In the genomic region with DNA sequence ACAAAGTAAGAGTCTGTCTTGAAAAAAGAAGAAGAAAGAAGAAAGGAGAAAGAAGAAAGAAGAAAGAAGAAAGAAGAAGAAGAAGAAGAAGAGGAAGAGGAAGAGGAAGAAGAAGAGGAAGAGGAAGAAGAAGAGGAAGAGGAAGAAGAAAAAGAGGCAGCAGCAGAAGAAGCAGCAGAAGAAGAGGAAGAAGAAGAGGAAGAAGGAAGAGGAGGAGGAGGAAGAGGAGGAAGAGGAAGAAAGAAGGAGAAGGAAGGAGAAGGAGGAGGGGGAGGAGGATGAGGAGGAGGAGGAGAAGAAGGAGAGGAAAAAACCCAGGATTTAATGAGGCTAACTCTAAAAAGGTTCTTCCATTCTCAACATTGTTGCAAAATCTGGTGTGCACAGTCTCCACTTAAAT, we compare ENCODE assay signal across 7 cellular contexts.
"Had no signal": no experiment of that assay in that cellular context is flagged by ENCODE, and none has a peak within 500 bp of the region (broad histone marks: within the 10 kb centered on the region; RNA-seq: fewer than 3 reads in every experiment).

No MANE protein-coding gene starts in this region.

- DNase-seq: IMR-90, KBM-7, KG1 had no signal

- FAIRE-seq: HepG2, HTR-8/SVneo had no signal

- H3K9ac ChIP-seq: KMS-11 had no signal

- ATAC-seq: HepG2 had no signal

- H3K4me2 ChIP-seq: KMS-11 had no signal

- H3K27ac ChIP-seq: HL-60, KMS-11 had no signal
